Comparison of ENCODE assay signal across 26 cellular contexts in genomic region chr15:31727612-31728011, GRCh38.
"Had no signal": no experiment of that assay in that cellular context is flagged by ENCODE, and none has a peak within 500 bp of the region (broad histone marks: within the 10 kb centered on the region; RNA-seq: fewer than 3 reads in every experiment).

No MANE protein-coding gene starts in this region.

- H3K27ac Mint-ChIP-seq: dendritic cell treated with granulocyte-macrophage colony-stimulating factor and Interleukin-4, amounts not matched to agents 40 ng/mL and 50 ng/mL, for 4 days; effector memory CD8-positive, alpha-beta T cell; endodermal cell; memory B cell; naive thymus-derived CD4-positive, alpha-beta T cell had no signal

- H3K4me1 Mint-ChIP-seq: endodermal cell; memory B cell; naive thymus-derived CD4-positive, alpha-beta T cell had no signal

- H3K36me3 ChIP-seq: colonic mucosa, esophagus squamous epithelium, gastroesophageal sphincter, heart right ventricle, left lung, lower lobe of right lung had no signal

- H3K4me3 Mint-ChIP-seq: dendritic cell treated with granulocyte-macrophage colony-stimulating factor and Interleukin-4, amounts not matched to agents 40 ng/mL and 50 ng/mL, for 4 days; effector memory CD8-positive, alpha-beta T cell; endodermal cell; memory B cell; naive thymus-derived CD4-positive, alpha-beta T cell had no signal

- H3K27me3 ChIP-seq: colonic mucosa, esophagus squamous epithelium, gastroesophageal sphincter, heart right ventricle, left lung had no signal

- H3K9me3 Mint-ChIP-seq: dendritic cell treated with granulocyte-macrophage colony-stimulating factor and Interleukin-4, amounts not matched to agents 40 ng/mL and 50 ng/mL, for 4 days; endodermal cell had no signal

- ATAC-seq: effector memory CD8-positive, alpha-beta T cell; esophagus mucosa; gastroesophageal sphincter; heart right ventricle; left cardiac atrium; left lung; left ventricle myocardium superior; lower lobe of right lung; naive thymus-derived CD4-positive, alpha-beta T cell had no signal

- H3K9me3 ChIP-seq: colonic mucosa, esophagus squamous epithelium, gastroesophageal sphincter, heart right ventricle, left lung, lower lobe of right lung had no signal

- H3K4me1 ChIP-seq: colonic mucosa, esophagus squamous epithelium, gastroesophageal sphincter, heart right ventricle, left lung, lower lobe of right lung had no signal

- H3K4me3 ChIP-seq: colonic mucosa, esophagus squamous epithelium, gastroesophageal sphincter, heart right ventricle, left lung, lower lobe of right lung had no signal

- H3K27ac ChIP-seq: colonic mucosa, epithelial cell of prostate, esophagus squamous epithelium, gastroesophageal sphincter, heart right ventricle, left lung, lower lobe of right lung had no signal

- DNase-seq: colonic mucosa; cortex of kidney; effector CD8-positive, alpha-beta T cell; effector memory CD8-positive, alpha-beta T cell; endodermal cell; erythroblast; esophagus squamous epithelium; foreskin fibroblast; foreskin melanocyte; head of caudate nucleus; heart right ventricle; hippocampal formation; islet precursor cell; kidney; left cardiac atrium; left lung; left ventricle myocardium superior; lower lobe of right lung; mesendoderm; midbrain; naive thymus-derived CD4-positive, alpha-beta T cell had no signal

- H3K36me3 Mint-ChIP-seq: memory B cell; naive thymus-derived CD4-positive, alpha-beta T cell had no signal
